Comparison of ENCODE assay signal across 14 cellular contexts in the genomic region with DNA sequence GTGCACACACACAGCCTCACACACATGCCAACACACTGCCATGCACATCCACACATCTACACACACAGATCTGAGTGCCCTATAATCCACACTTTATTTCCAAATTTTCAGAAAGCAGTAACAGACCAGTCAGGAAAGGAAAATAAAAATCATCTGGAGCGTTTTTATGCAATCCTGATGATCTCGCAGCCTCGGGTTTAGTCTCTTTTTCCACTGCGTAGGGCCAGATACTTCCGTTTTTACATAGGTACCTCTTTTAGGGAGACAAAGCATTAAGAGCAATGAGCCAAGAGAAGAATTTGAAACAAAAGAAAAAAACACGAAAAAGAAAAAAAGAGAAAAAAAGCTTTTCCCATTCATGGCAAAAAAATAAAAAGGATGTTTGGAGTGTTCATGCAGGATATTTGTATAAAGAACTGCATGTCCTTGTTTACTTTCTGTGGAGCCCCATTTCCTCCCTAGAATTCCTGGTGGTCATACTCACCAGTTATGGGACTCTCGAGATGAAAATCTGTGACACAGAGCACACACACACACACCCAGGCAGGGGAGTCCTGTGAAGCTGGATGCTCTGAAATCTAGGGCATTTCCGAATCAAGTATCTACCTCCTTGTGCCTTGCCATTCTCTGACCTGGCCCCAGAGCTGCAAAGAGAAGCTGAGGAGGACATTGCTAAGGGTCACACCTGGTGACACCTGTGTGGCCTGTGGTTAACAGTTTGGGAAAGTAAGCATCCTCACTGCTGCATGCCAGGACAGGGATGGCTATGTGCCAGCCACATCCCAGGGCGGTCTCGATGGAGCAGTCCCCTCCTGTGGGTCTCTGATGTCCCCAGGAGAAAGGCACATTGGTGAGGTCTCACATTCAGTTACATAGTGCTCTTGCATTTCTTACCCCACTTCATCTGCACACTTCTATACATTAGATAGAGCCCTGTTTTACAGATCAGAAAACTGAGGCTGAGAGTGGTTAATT.
A peak's percentile ranks its signal among the peaks of the same experiment; 100 is the strongest.
DNase-seq lines count a peak whose midpoint lies in the region; ATAC-seq, FAIRE-seq and TF ChIP-seq lines count a peak whose summit lies in the region.
"Had no signal": no experiment of that assay in that cellular context is flagged by ENCODE, and none has a peak within 500 bp of the region (broad histone marks: within the 10 kb centered on the region; RNA-seq: fewer than 3 reads in every experiment).

No MANE protein-coding gene starts in this region.

- no peak for DNase-seq in activated CD4-positive, alpha-beta T cell treated with anti-CD3 and anti-CD28 coated beads for 36 hours
- no peak for DNase-seq in activated CD4-positive, alpha-beta T cell treated with anti-CD3 and anti-CD28 coated beads for 4 hours
- DNase-seq in MV-4-11 (lab: John Stamatoyannopoulos, UW) (peak; percentile 76), bronchial epithelial cell (ENCODE audit: low read depth) (peak; percentile 41), non-pigmented ciliary epithelial cell (ENCODE audit: low read depth) (peak; percentile 54), ACHN (no peak)
- DNase-seq in activated CD8-positive, alpha-beta memory T cell treated with anti-CD3 and anti-CD28 coated beads, Interleukin-2, amount 50 U/mL, for 4 hours, result no peak
- DNase-seq: effector CD4-positive, alpha-beta T cell; NCI-H2227 treated with DMSO at 0.1 percent for 48 hours; occipital lobe; stimulated activated CD4-positive, alpha-beta T cell treated with anti-CD3 and anti-CD28 coated beads, Interleukin-4, amount 100 ng/mL, for 24 hours; thyroid gland had no signal

- H3K9me3 Mint-ChIP-seq in activated CD4-positive, alpha-beta T cell treated with anti-CD3 and anti-CD28 coated beads for 36 hours (ENCODE audit: low read depth), result no peaks in the 10 kb centered on the region

- no peaks in the 10 kb centered on the region for H3K36me3 ChIP-seq in bronchial epithelial cell (ENCODE audit: control insufficient read depth, insufficient read depth, low read length)
- H3K36me3 ChIP-seq: thyroid gland had no signal

- intact Hi-C loops in activated CD4-positive, alpha-beta T cell treated with anti-CD3 and anti-CD28 coated beads for 36 hours (cut with DNase I, micrococcal nuclease), result loop anchor here in 1 of 2 experiments (5.0 kb wide), 1 partner anchor 392 kb away; no protein-coding TSS in a partner anchor

- in situ Hi-C loops in ACHN (cut with HindIII; ENCODE audit: low pct_ligation_motif_present, low pct_unique_long_range_greater_than_20kb, low sequenced_read_pairs), result no loop called here

- POLR2A ChIA-PET in activated CD4-positive, alpha-beta T cell treated with anti-CD3 and anti-CD28 coated beads for 36 hours (lab: Charles Lee), result interaction anchor here (0.6 kb wide), 3 partner anchors 20 to 1174 kb away, joined by 3 read pairs; no protein-coding TSS in a partner anchor

- no peak for FAIRE-seq in bronchial epithelial cell (lab: Jason Lieb, UNC)
- FAIRE-seq: islet of Langerhans had no signal

- no peak overlapping the region for H3K4me3 ChIP-seq in bronchial epithelial cell (ENCODE audit: low read depth, low read length)
- H3K4me3 ChIP-seq: thyroid gland had no signal

- ATAC-seq in activated CD4-positive, alpha-beta T cell treated with anti-CD3 and anti-CD28 coated beads for 36 hours, result no peak
- no peak for ATAC-seq in HG03108 (IDR thresholded peaks at IDR 0.05; ENCODE audit: unreplicated experiment)

- no peak for TF ChIP-seq CTCF in bronchial epithelial cell (IDR thresholded peaks at IDR 0.05; ENCODE audit: insufficient read depth, low read length, severe bottlenecking)

- peak overlapping the region; percentile 75 for H3K27ac Mint-ChIP-seq in activated CD4-positive, alpha-beta T cell treated with anti-CD3 and anti-CD28 coated beads for 36 hours

- H3K4me1 Mint-ChIP-seq in activated CD4-positive, alpha-beta T cell treated with anti-CD3 and anti-CD28 coated beads for 36 hours, result peaks cover 93% of the 10 kb centered on the region

- H3K4me3 Mint-ChIP-seq in activated CD4-positive, alpha-beta T cell treated with anti-CD3 and anti-CD28 coated beads for 36 hours, result peak overlapping the region; percentile 2

- peaks cover 19% of the 10 kb centered on the region for H3K36me3 Mint-ChIP-seq in activated CD4-positive, alpha-beta T cell treated with anti-CD3 and anti-CD28 coated beads for 36 hours (ENCODE audit: low read depth)

- CTCF ChIA-PET in activated CD4-positive, alpha-beta T cell treated with anti-CD3 and anti-CD28 coated beads for 36 hours (lab: Charles Lee), result interaction anchor here (0.7 to 1.3 kb wide), 3 partner anchors 9 to 18 kb away, joined by 4 to 5 read pairs (median 4); no protein-coding TSS in a partner anchor

- no peaks in the 10 kb centered on the region for H3K27me3 ChIP-seq in bronchial epithelial cell (ENCODE audit: control insufficient read depth, insufficient read depth, low read length)
- H3K27me3 ChIP-seq: thyroid gland had no signal

- no peaks in the 10 kb centered on the region for H3K27me3 Mint-ChIP-seq in activated CD4-positive, alpha-beta T cell treated with anti-CD3 and anti-CD28 coated beads for 36 hours

Comparison
In these comparisons a context has a peak if more than half of its experiments do, and no peak if none do; other contexts are left out.
1. DNase-seq: peak in MV-4-11 (single experiment), bronchial epithelial cell (single experiment) and non-pigmented ciliary epithelial cell (single experiment); none in activated CD4-positive, alpha-beta T cell treated with anti-CD3 and anti-CD28 coated beads for 36 hours (single experiment), activated CD4-positive, alpha-beta T cell treated with anti-CD3 and anti-CD28 coated beads for 4 hours (0 of 2), ACHN (single experiment) and activated CD8-positive, alpha-beta memory T cell treated with anti-CD3 and anti-CD28 coated beads, Interleukin-2, amount 50 U/mL, for 4 hours (single experiment).